ENCODE assay signal across 8 cellular contexts in genomic region chr17:34361478-34362061, GRCh38. TPM values are rescaled to one million over a fixed set of nuclear protein-coding genes. Genes with fewer than 3 reads are reported as not detected.
DNase-seq lines count a peak whose midpoint lies in the region; ATAC-seq, FAIRE-seq and TF ChIP-seq lines count a peak whose summit lies in the region.

No MANE protein-coding gene starts in this region.

- no peaks in the 10 kb centered on the region for H3K4me1 ChIP-seq in kidney (ENCODE audit: control insufficient read depth in 1 of 2, insufficient read depth in 1 of 2, low read depth in 1 of 2, low read length in 2 of 2)

- H3K4me3 ChIP-seq in WERI-Rb-1 (ENCODE audit: low read depth, low read length) (no peak overlapping the region), kidney (ENCODE audit: low read length in 2 of 2) (no peak overlapping the region)

- peak; percentile 97 for TF ChIP-seq CTCF in WERI-Rb-1 (IDR thresholded peaks at IDR 0.05; ENCODE audit: low read depth, low read length)
- TF ChIP-seq CTCF in kidney (IDR thresholded peaks at IDR 0.05; ENCODE audit: borderline replicate concordance, extremely low read depth, insufficient read depth) = peak; percentile 100

- H3K27ac ChIP-seq in WERI-Rb-1 (no peak overlapping the region), kidney (ENCODE audit: low read depth in 2 of 2, low read length in 2 of 2) (no peak overlapping the region)

- intact Hi-C loops in kidney (cut with DNase I) = loop anchor here (5.0 kb wide), 1 partner anchor 164 kb away; no protein-coding TSS in a partner anchor

- peak; percentile 92 for FAIRE-seq in kidney (lab: Jason Lieb, UNC)

- peaks cover 78% of the 10 kb centered on the region for H3K27me3 ChIP-seq in WERI-Rb-1 (ENCODE audit: insufficient read depth, low read depth, severe bottlenecking)

- ATAC-seq in HG02885 (IDR thresholded peaks at IDR 0.05; ENCODE audit: poor library complexity, unreplicated experiment) (peak; percentile 58), GM19455 (IDR thresholded peaks at IDR 0.05; ENCODE audit: unreplicated experiment) (no peak)

- DNase-seq in EH (ENCODE audit: low read depth) = peak; percentile 84
- DNase-seq in NCI-H2171 (lab: John Stamatoyannopoulos, UW) = peak; percentile 99
- peak; percentile 92 for DNase-seq in WERI-Rb-1
- peak; percentile 24 for DNase-seq in central memory CD4-positive, alpha-beta T cell
- DNase-seq in kidney = peak; percentile 94
- DNase-seq in stimulated activated CD4-positive, alpha-beta T cell treated with anti-CD3 and anti-CD28 coated beads, Interleukin-1b, Interleukin-23, amount 100 ng/mL, for 48 hours = peak; percentile 75

- H3K9ac ChIP-seq in kidney (ENCODE audit: low read length in 2 of 2) = no peak overlapping the region

- H3K36me3 ChIP-seq in WERI-Rb-1 = no peaks in the 10 kb centered on the region
- H3K36me3 ChIP-seq in kidney (ENCODE audit: control insufficient read depth in 1 of 2, insufficient read depth in 2 of 2, low read length in 2 of 2) = no peaks in the 10 kb centered on the region

- no peaks in the 10 kb centered on the region for H3K9me3 ChIP-seq in WERI-Rb-1 (ENCODE audit: severe bottlenecking)
- no peaks in the 10 kb centered on the region for H3K9me3 ChIP-seq in kidney (ENCODE audit: control insufficient read depth in 1 of 2, low read length in 2 of 2)

RNA-seq across cellular contexts. Expression of gene CCL1, which starts 1.5 kb away (rescaled TPM):
- total RNA-seq in kidney = not detected
- not detected for polyA plus RNA-seq in kidney (ENCODE audit: insufficient read depth, low read depth, low replicate concordance)

RNA-seq across cellular contexts. Expression of gene CCL13, which starts 5.3 kb away (rescaled TPM):
- total RNA-seq in kidney = 1.1 TPM
- polyA plus RNA-seq in kidney (ENCODE audit: insufficient read depth, low read depth, low replicate concordance) = not detected

RNA-seq across cellular contexts. Expression of gene CCL8, which starts 42.3 kb away (rescaled TPM):
- total RNA-seq in kidney = not detected
- polyA plus RNA-seq in kidney (ENCODE audit: insufficient read depth, low read depth, low replicate concordance) = not detected

Comparison
In these comparisons a context has a peak if more than half of its experiments do, and no peak if none do; other contexts are left out.
1. DNase-seq: peak in every context shown above with its lines; median percentile 99 in NCI-H2171; 94 in kidney; 92 in WERI-Rb-1; 84 in EH; 75 in stimulated activated CD4-positive, alpha-beta T cell treated with anti-CD3 and anti-CD28 coated beads, Interleukin-1b, Interleukin-23, amount 100 ng/mL, for 48 hours; 24 in central memory CD4-positive, alpha-beta T cell.